Comparison of ENCODE assay signal across 2 cellular contexts in the genomic region with DNA sequence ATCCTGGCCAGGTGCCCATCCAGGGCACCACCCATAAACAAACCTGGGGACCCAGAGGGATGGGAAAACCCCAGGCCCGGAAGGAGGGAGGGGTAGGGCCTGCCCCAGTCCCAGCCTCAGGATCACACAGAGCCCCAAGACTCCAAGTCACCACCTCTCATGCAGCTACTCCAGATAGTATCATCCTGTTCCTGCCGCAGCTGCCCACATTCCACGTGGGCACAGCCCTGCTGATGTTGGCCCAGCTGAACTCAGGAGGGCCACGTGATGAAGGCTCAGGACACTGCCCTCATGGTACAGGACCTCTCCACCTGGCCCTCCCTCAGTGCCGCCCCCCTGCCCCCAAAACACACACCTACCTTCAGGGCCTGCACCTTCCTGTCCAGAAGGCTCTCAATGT.
TF ChIP-seq lines count a peak whose summit lies in the region.

No MANE protein-coding gene starts in this region.

TF ChIP-seq in HepG2, 621 proteins besides CTCF, POLR2A, EP300 and RAD21:
- TF ChIP-seq ZNF3 (CRISPR knock-in tag; IDR thresholded peaks at IDR 0.05) (no peak), MXI1 (IDR thresholded peaks at IDR 0.05; ENCODE audit: borderline replicate concordance, low read depth, low read length) (no peak), ZNF724P (CRISPR knock-in tag; IDR thresholded peaks at IDR 0.05; ENCODE audit: borderline replicate concordance) (no peak), ZNF598 (CRISPR knock-in tag; IDR thresholded peaks at IDR 0.05; ENCODE audit: borderline replicate concordance) (no peak), KLF15 (CRISPR knock-in tag; IDR thresholded peaks at IDR 0.05; ENCODE audit: borderline replicate concordance) (no peak), SNRNP70 (IDR thresholded peaks at IDR 0.05; ENCODE audit: low read depth, low read length) (no peak), NCOA2 (CRISPR knock-in tag; IDR thresholded peaks at IDR 0.05) (no peak), SRY (CRISPR knock-in tag; IDR thresholded peaks at IDR 0.05) (no peak), ZNF383 (CRISPR knock-in tag; IDR thresholded peaks at IDR 0.05; ENCODE audit: borderline replicate concordance) (no peak)
- TF ChIP-seq, protein P1, sequence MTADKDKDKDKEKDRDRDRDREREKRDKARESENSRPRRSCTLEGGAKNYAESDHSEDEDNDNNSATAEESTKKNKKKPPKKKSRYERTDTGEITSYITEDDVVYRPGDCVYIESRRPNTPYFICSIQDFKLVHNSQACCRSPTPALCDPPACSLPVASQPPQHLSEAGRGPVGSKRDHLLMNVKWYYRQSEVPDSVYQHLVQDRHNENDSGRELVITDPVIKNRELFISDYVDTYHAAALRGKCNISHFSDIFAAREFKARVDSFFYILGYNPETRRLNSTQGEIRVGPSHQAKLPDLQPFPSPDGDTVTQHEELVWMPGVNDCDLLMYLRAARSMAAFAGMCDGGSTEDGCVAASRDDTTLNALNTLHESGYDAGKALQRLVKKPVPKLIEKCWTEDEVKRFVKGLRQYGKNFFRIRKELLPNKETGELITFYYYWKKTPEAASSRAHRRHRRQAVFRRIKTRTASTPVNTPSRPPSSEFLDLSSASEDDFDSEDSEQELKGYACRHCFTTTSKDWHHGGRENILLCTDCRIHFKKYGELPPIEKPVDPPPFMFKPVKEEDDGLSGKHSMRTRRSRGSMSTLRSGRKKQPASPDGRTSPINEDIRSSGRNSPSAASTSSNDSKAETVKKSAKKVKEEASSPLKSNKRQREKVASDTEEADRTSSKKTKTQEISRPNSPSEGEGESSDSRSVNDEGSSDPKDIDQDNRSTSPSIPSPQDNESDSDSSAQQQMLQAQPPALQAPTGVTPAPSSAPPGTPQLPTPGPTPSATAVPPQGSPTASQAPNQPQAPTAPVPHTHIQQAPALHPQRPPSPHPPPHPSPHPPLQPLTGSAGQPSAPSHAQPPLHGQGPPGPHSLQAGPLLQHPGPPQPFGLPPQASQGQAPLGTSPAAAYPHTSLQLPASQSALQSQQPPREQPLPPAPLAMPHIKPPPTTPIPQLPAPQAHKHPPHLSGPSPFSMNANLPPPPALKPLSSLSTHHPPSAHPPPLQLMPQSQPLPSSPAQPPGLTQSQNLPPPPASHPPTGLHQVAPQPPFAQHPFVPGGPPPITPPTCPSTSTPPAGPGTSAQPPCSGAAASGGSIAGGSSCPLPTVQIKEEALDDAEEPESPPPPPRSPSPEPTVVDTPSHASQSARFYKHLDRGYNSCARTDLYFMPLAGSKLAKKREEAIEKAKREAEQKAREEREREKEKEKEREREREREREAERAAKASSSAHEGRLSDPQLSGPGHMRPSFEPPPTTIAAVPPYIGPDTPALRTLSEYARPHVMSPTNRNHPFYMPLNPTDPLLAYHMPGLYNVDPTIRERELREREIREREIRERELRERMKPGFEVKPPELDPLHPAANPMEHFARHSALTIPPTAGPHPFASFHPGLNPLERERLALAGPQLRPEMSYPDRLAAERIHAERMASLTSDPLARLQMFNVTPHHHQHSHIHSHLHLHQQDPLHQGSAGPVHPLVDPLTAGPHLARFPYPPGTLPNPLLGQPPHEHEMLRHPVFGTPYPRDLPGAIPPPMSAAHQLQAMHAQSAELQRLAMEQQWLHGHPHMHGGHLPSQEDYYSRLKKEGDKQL (CRISPR knock-in tag; IDR thresholded peaks at IDR 0.05; ENCODE audit: low read depth), result no peak
- TF ChIP-seq, protein P2, sequence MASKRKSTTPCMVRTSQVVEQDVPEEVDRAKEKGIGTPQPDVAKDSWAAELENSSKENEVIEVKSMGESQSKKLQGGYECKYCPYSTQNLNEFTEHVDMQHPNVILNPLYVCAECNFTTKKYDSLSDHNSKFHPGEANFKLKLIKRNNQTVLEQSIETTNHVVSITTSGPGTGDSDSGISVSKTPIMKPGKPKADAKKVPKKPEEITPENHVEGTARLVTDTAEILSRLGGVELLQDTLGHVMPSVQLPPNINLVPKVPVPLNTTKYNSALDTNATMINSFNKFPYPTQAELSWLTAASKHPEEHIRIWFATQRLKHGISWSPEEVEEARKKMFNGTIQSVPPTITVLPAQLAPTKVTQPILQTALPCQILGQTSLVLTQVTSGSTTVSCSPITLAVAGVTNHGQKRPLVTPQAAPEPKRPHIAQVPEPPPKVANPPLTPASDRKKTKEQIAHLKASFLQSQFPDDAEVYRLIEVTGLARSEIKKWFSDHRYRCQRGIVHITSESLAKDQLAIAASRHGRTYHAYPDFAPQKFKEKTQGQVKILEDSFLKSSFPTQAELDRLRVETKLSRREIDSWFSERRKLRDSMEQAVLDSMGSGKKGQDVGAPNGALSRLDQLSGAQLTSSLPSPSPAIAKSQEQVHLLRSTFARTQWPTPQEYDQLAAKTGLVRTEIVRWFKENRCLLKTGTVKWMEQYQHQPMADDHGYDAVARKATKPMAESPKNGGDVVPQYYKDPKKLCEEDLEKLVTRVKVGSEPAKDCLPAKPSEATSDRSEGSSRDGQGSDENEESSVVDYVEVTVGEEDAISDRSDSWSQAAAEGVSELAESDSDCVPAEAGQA (IDR thresholded peaks at IDR 0.05; ENCODE audit: low read depth), result no peak
- TF ChIP-seq, protein P2 (CRISPR knock-in tag; IDR thresholded peaks at IDR 0.05; ENCODE audit: borderline replicate concordance), result no peak
- TF ChIP-seq, protein P3, sequence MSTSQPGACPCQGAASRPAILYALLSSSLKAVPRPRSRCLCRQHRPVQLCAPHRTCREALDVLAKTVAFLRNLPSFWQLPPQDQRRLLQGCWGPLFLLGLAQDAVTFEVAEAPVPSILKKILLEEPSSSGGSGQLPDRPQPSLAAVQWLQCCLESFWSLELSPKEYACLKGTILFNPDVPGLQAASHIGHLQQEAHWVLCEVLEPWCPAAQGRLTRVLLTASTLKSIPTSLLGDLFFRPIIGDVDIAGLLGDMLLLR (CRISPR knock-in tag; IDR thresholded peaks at IDR 0.05), result no peak

TF ChIP-seq in H1, 55 proteins besides CTCF, POLR2A, EP300 and RAD21:
- TF ChIP-seq SP4 (IDR thresholded peaks at IDR 0.05; ENCODE audit: low read length) (no peak), KDM4A (IDR thresholded peaks at IDR 0.05; ENCODE audit: low read depth, low read length, severe bottlenecking) (no peak), SIX5 (IDR thresholded peaks at IDR 0.05; ENCODE audit: low read depth, low read length) (no peak), POU5F1 (IDR thresholded peaks at IDR 0.05; ENCODE audit: low read depth, low read length) (no peak), NANOG (IDR thresholded peaks at IDR 0.05; ENCODE audit: insufficient read depth, low read depth, low read length, poor library complexity, severe bottlenecking) (no peak), CREB1 (IDR thresholded peaks at IDR 0.05) (no peak), EZH2 (IDR thresholded peaks at IDR 0.05; ENCODE audit: low read depth, low read length, severe bottlenecking) (no peak), GABPA (IDR thresholded peaks at IDR 0.05; ENCODE audit: borderline replicate concordance, insufficient read depth, low read length) (no peak), TBP (IDR thresholded peaks at IDR 0.05; ENCODE audit: low read depth, low read length) (no peak), SP1 (IDR thresholded peaks at IDR 0.05; ENCODE audit: low read depth, low read length) (no peak), TEAD4 (IDR thresholded peaks at IDR 0.05; ENCODE audit: low read depth, low read length) (no peak), SIRT6 (IDR thresholded peaks at IDR 0.05; ENCODE audit: low read length) (no peak), POLR2AphosphoS5 (IDR thresholded peaks at IDR 0.05; ENCODE audit: low read depth, low read length) (no peak), RBBP5 (IDR thresholded peaks at IDR 0.05; ENCODE audit: borderline replicate concordance, low read depth, low read length) (no peak), CBX8 (IDR thresholded peaks at IDR 0.05; ENCODE audit: borderline replicate concordance, low read depth, low read length) (no peak), CTBP2 (IDR thresholded peaks at IDR 0.05; ENCODE audit: borderline replicate concordance, insufficient read depth, insufficient read length, low read length) (no peak), SP2 (IDR thresholded peaks at IDR 0.05; ENCODE audit: low read length) (no peak)
- TF ChIP-seq, protein P4, sequence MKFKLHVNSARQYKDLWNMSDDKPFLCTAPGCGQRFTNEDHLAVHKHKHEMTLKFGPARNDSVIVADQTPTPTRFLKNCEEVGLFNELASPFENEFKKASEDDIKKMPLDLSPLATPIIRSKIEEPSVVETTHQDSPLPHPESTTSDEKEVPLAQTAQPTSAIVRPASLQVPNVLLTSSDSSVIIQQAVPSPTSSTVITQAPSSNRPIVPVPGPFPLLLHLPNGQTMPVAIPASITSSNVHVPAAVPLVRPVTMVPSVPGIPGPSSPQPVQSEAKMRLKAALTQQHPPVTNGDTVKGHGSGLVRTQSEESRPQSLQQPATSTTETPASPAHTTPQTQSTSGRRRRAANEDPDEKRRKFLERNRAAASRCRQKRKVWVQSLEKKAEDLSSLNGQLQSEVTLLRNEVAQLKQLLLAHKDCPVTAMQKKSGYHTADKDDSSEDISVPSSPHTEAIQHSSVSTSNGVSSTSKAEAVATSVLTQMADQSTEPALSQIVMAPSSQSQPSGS (IDR thresholded peaks at IDR 0.05; ENCODE audit: low read length), result no peak
- TF ChIP-seq, protein P5, sequence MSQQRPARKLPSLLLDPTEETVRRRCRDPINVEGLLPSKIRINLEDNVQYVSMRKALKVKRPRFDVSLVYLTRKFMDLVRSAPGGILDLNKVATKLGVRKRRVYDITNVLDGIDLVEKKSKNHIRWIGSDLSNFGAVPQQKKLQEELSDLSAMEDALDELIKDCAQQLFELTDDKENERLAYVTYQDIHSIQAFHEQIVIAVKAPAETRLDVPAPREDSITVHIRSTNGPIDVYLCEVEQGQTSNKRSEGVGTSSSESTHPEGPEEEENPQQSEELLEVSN (IDR thresholded peaks at IDR 0.05), result no peak
TF ChIP-seq in H1: peak in this region for 0.
